21 cellular contexts compared by ENCODE assay signal in genomic region chr5:165321912-165322311, GRCh38.
DNase-seq lines count a peak whose midpoint lies in the region; ATAC-seq, FAIRE-seq and TF ChIP-seq lines count a peak whose summit lies in the region.
"Had no signal": no experiment of that assay in that cellular context is flagged by ENCODE, and none has a peak within 500 bp of the region (broad histone marks: within the 10 kb centered on the region; RNA-seq: fewer than 3 reads in every experiment).

No MANE protein-coding gene starts in this region.

- BruUV-seq in PC-3 (replicated peaks; lab: Mats Ljungman, UMichigan): no TSS peak
- BruUV-seq in mammary epithelial cell (replicated peaks; lab: Mats Ljungman, UMichigan): no TSS peak

- TF ChIP-seq EP300 in suprapubic skin (IDR thresholded peaks at IDR 0.05): no peak

- in situ Hi-C loops in mammary epithelial cell (cut with MboI; ENCODE audit: low sequenced_read_pairs in 2 of 2): no loop called here

- FAIRE-seq in keratinocyte (lab: Jason Lieb, UNC): no peak
- FAIRE-seq: urothelium cell line had no signal

- WGBS in mammary epithelial cell (ENCODE audit: low coverage, missing lambda C conversion rate): 0% methylated on average over 4 of the region's 4 CpGs
- WGBS in suprapubic skin: 41% methylated on average over 4 of the region's 4 CpGs

- no peak for TF ChIP-seq CTCF in PC-3 (conservative IDR thresholded peaks at IDR 0.05; ENCODE audit: low read depth, low read length)
- no peak for TF ChIP-seq CTCF in mammary epithelial cell (conservative IDR thresholded peaks at IDR 0.05 in 1 of 2, IDR thresholded peaks at IDR 0.05 in 1 of 2; ENCODE audit: extremely low read depth in 1 of 2, insufficient read depth in 1 of 2, low read depth in 1 of 2, low read length in 2 of 2)
- no peak for TF ChIP-seq CTCF in keratinocyte (optimal IDR thresholded peaks at IDR 0.05 in 1 of 3, IDR thresholded peaks at IDR 0.05 in 1 of 3, conservative IDR thresholded peaks at IDR 0.05 in 1 of 3; ENCODE audit: extremely low read depth in 1 of 3, insufficient read depth in 2 of 3, low read length in 3 of 3)
- no peak for TF ChIP-seq CTCF in suprapubic skin (IDR thresholded peaks at IDR 0.05)

- CTCF ChIA-PET in PC-3 (lab: Charles Lee) (no interaction called here), mammary epithelial cell (lab: Charles Lee; ENCODE audit: low non-redundant PET) (no interaction called here)

- no peaks in the 10 kb centered on the region for H3K9me1 ChIP-seq in keratinocyte (ENCODE audit: control insufficient read depth, extremely low read depth, insufficient read depth, low read length)

- dilution Hi-C loops in mammary epithelial cell (cut with HindIII; ENCODE audit: low sequenced_read_pairs) (no loop called here), keratinocyte (cut with MboI; ENCODE audit: extremely low pct_ligation_motif_present, low sequenced_read_pairs) (no loop called here)

- no peak for TF ChIP-seq POLR2A in suprapubic skin (IDR thresholded peaks at IDR 0.05)

- H3K9me2 ChIP-seq in PC-3 (replicated peaks; ENCODE audit: low read length): no peaks in the 10 kb centered on the region

- H3K79me2 ChIP-seq in PC-3 (ENCODE audit: low read length) (no peaks in the 10 kb centered on the region), mammary epithelial cell (ENCODE audit: insufficient read depth, low read length) (no peaks in the 10 kb centered on the region), keratinocyte (ENCODE audit: control insufficient read depth, insufficient read depth, low read length) (no peaks in the 10 kb centered on the region)

- H3K27me3 ChIP-seq in PC-3 (ENCODE audit: low read length): no peaks in the 10 kb centered on the region
- H3K27me3 ChIP-seq in mammary epithelial cell (ENCODE audit: insufficient read depth, low read length): no peaks in the 10 kb centered on the region
- no peaks in the 10 kb centered on the region for H3K27me3 ChIP-seq in keratinocyte (ENCODE audit: control insufficient read depth, extremely low read depth, insufficient read depth, low read length)
- no peaks in the 10 kb centered on the region for H3K27me3 ChIP-seq in suprapubic skin
- H3K27me3 ChIP-seq: SJSA1 had no signal

- H3K4me3 ChIP-seq in PC-3 (ENCODE audit: low read length) (no peak overlapping the region), mammary epithelial cell (replicated peaks in 1 of 3; ENCODE audit: insufficient read depth in 1 of 3, low read depth in 2 of 3, low read length in 3 of 3) (no peak overlapping the region), keratinocyte (ENCODE audit: control insufficient read depth in 2 of 3, extremely low read depth in 1 of 3, insufficient read depth in 2 of 3, low read depth in 1 of 3, low read length in 3 of 3) (no peak overlapping the region), suprapubic skin (no peak overlapping the region)
- H3K4me3 ChIP-seq: left ventricle myocardium inferior, ovary, SJSA1 had no signal

- H3F3A ChIP-seq in PC-3 (ENCODE audit: low read length, unreplicated experiment): no peaks in the 10 kb centered on the region

- peak; percentile 6 for DNase-seq in COLO829 (ENCODE audit: low spot score)
- DNase-seq in PC-3: peak; percentile 53
- peak; percentile 84 for DNase-seq in mammary epithelial cell
- peak; percentile 41 for DNase-seq in keratinocyte (ENCODE audit: low read depth, low spot score)
- no peak for DNase-seq in suprapubic skin (ENCODE audit: low spot score in 2 of 2)
- DNase-seq in NCI-H146 (lab: John Stamatoyannopoulos, UW): no peak
- DNase-seq: activated CD4-positive, alpha-beta T cell treated with anti-CD3 and anti-CD28 coated beads, Interleukin-2, amount 10 ng/mL, durations not matched to agents 24 days and 14 days; activated naive CD8-positive, alpha-beta T cell treated with anti-CD3 and anti-CD28 coated beads for 36 hours; activated T-cell treated with anti-CD3 and anti-CD28 coated beads for 4 hours; cortex of kidney; GF-D8; left ventricle myocardium inferior; NCI-H345; ovary; stimulated activated naive CD8-positive, alpha-beta T cell treated with anti-CD3 and anti-CD28 coated beads, Interleukin-15, Interleukin-2, amounts not matched to agents 100 U/mL and 50 U/mL, for 24 hours; T1000 had no signal

- no peak overlapping the region for H3K9ac ChIP-seq in PC-3 (ENCODE audit: low read length)
- no peak overlapping the region for H3K9ac ChIP-seq in mammary epithelial cell (ENCODE audit: insufficient read depth, low read length)
- no peak overlapping the region for H3K9ac ChIP-seq in keratinocyte (ENCODE audit: control insufficient read depth, extremely low read depth, insufficient read depth, low read length)

- intact Hi-C loops in PC-3 (cut with micrococcal nuclease) (loop anchor here (10.0 kb wide), 1 partner anchor 133 kb away; no protein-coding TSS in a partner anchor), mammary epithelial cell (cut with micrococcal nuclease) (no loop called here)

- POLR2A ChIA-PET in PC-3 (lab: Charles Lee; ENCODE audit: unreplicated experiment): no interaction called here

- H3K4me2 ChIP-seq in PC-3 (ENCODE audit: low read length): no peak overlapping the region
- H3K4me2 ChIP-seq in mammary epithelial cell (ENCODE audit: insufficient read depth, low read depth, low read length): no peak overlapping the region
- no peak overlapping the region for H3K4me2 ChIP-seq in keratinocyte (ENCODE audit: control insufficient read depth, extremely low read depth, insufficient read depth, low read depth, low read length)

- H2AFZ ChIP-seq in PC-3 (ENCODE audit: low read length) (no peak overlapping the region), mammary epithelial cell (ENCODE audit: low read depth, low read length) (no peak overlapping the region), keratinocyte (ENCODE audit: control insufficient read depth, low read length) (peak overlapping the region; percentile 22)

- H3K36me3 ChIP-seq in PC-3 (ENCODE audit: low read depth, low read length): no peaks in the 10 kb centered on the region
- no peaks in the 10 kb centered on the region for H3K36me3 ChIP-seq in mammary epithelial cell (ENCODE audit: insufficient read depth, low read length)
- no peaks in the 10 kb centered on the region for H3K36me3 ChIP-seq in keratinocyte (ENCODE audit: control insufficient read depth in 2 of 2, extremely low read depth in 1 of 2, insufficient read depth in 2 of 2, low read length in 2 of 2)
- H3K36me3 ChIP-seq in suprapubic skin: no peaks in the 10 kb centered on the region
- H3K36me3 ChIP-seq: left ventricle myocardium inferior, ovary, SJSA1 had no signal

- no peak overlapping the region for H3K27ac ChIP-seq in PC-3 (ENCODE audit: low read length)
- peak overlapping the region; percentile 27 for H3K27ac ChIP-seq in mammary epithelial cell (ENCODE audit: insufficient read depth, low read depth, low read length)
- peak overlapping the region; percentile 36 for H3K27ac ChIP-seq in keratinocyte (ENCODE audit: control insufficient read depth, insufficient read depth, low read length)
- H3K27ac ChIP-seq in suprapubic skin: no peak overlapping the region
- H3K27ac ChIP-seq: left ventricle myocardium inferior, ovary, SJSA1 had no signal

- no peaks in the 10 kb centered on the region for H3K9me3 ChIP-seq in PC-3 (ENCODE audit: low read length)
- peaks cover 14% of the 10 kb centered on the region for H3K9me3 ChIP-seq in mammary epithelial cell (replicated peaks; ENCODE audit: insufficient read depth, low read length)
- H3K9me3 ChIP-seq in keratinocyte (ENCODE audit: control insufficient read depth, low read depth, low read length): peaks cover 10% of the 10 kb centered on the region
- H3K9me3 ChIP-seq in suprapubic skin: peaks cover 4% of the 10 kb centered on the region
- H3K9me3 ChIP-seq: left ventricle myocardium inferior, ovary had no signal

- ATAC-seq in PC-3 (peak; percentile 54; the same call in 1 of the 2 replicates), GM21360 (IDR thresholded peaks at IDR 0.05; ENCODE audit: unreplicated experiment) (no peak), GM18511 (IDR thresholded peaks at IDR 0.05; ENCODE audit: unreplicated experiment) (no peak)
- ATAC-seq: esophagus mucosa; stimulated activated naive CD8-positive, alpha-beta T cell treated with anti-CD3 and anti-CD28 coated beads, Interleukin-15, Interleukin-2, amounts not matched to agents 100 U/mL and 50 U/mL, for 24 hours had no signal

- H4K20me1 ChIP-seq in PC-3 (ENCODE audit: low read length) (no peaks in the 10 kb centered on the region), mammary epithelial cell (ENCODE audit: insufficient read depth, low read length) (no peaks in the 10 kb centered on the region), keratinocyte (ENCODE audit: control insufficient read depth, extremely low read depth, insufficient read depth, low read length) (no peaks in the 10 kb centered on the region)

- no peaks in the 10 kb centered on the region for H3K4me1 ChIP-seq in PC-3 (ENCODE audit: insufficient read depth, low read length)
- H3K4me1 ChIP-seq in mammary epithelial cell (ENCODE audit: insufficient read depth, low read length): peaks cover 22% of the 10 kb centered on the region
- H3K4me1 ChIP-seq in keratinocyte (ENCODE audit: control insufficient read depth, extremely low read depth, insufficient read depth, low read length): peaks cover 12% of the 10 kb centered on the region
- no peaks in the 10 kb centered on the region for H3K4me1 ChIP-seq in suprapubic skin
- H3K4me1 ChIP-seq: left ventricle myocardium inferior, SJSA1 had no signal

Comparison
In these comparisons a context has a peak if more than half of its experiments do, and no peak if none do; other contexts are left out.
1. DNase-seq: peak in COLO829 (single experiment), PC-3 (single experiment), mammary epithelial cell (single experiment) and keratinocyte (single experiment); none in suprapubic skin (0 of 2) and NCI-H146 (single experiment).
2. H3K27ac ChIP-seq: peak in mammary epithelial cell (single experiment) and keratinocyte (single experiment); none in PC-3 (single experiment) and suprapubic skin (single experiment).